ENCODE assay signal across 2 cellular contexts in the genomic region with DNA sequence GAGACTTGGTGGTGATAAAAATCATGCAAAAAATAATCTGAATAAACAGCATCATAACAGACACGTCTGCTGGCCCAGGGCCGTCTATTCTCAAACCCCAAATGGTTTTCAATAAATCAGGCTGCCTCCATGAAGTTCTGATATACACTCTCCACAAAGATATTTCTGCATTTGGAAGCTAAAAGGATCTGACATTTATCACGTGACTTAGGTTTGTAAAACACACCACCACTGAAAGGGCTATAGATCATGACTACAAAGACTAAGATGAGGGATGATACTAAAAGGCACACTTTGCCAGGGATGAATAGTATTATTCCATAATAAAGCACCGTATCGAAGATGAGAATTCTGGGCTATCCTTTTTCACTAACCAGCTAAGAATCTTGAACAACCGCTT.
TF ChIP-seq lines count a peak whose summit lies in the region.

No MANE protein-coding gene starts in this region.

TF ChIP-seq in HepG2, 621 proteins besides CTCF, POLR2A, EP300 and RAD21:
- peak; percentile 87 for TF ChIP-seq RAD51 (IDR thresholded peaks at IDR 0.05; ENCODE audit: borderline replicate concordance)
- TF ChIP-seq, protein P1, sequence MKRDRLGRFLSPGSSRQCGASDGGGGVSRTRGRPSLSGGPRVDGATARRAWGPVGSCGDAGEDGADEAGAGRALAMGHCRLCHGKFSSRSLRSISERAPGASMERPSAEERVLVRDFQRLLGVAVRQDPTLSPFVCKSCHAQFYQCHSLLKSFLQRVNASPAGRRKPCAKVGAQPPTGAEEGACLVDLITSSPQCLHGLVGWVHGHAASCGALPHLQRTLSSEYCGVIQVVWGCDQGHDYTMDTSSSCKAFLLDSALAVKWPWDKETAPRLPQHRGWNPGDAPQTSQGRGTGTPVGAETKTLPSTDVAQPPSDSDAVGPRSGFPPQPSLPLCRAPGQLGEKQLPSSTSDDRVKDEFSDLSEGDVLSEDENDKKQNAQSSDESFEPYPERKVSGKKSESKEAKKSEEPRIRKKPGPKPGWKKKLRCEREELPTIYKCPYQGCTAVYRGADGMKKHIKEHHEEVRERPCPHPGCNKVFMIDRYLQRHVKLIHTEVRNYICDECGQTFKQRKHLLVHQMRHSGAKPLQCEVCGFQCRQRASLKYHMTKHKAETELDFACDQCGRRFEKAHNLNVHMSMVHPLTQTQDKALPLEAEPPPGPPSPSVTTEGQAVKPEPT (CRISPR knock-in tag; IDR thresholded peaks at IDR 0.05; ENCODE audit: low read depth): no peak
- no peak for TF ChIP-seq PHF5A (CRISPR knock-in tag; IDR thresholded peaks at IDR 0.05; ENCODE audit: low read depth, unreplicated experiment)
- TF ChIP-seq FOXA1 (IDR thresholded peaks at IDR 0.05): no peak
- TF ChIP-seq FOXA1 (CRISPR knock-in tag; IDR thresholded peaks at IDR 0.05): no peak
- TF ChIP-seq, protein P2, sequence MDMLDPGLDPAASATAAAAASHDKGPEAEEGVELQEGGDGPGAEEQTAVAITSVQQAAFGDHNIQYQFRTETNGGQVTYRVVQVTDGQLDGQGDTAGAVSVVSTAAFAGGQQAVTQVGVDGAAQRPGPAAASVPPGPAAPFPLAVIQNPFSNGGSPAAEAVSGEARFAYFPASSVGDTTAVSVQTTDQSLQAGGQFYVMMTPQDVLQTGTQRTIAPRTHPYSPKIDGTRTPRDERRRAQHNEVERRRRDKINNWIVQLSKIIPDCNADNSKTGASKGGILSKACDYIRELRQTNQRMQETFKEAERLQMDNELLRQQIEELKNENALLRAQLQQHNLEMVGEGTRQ (IDR thresholded peaks at IDR 0.05; ENCODE audit: low read depth, low read length): peak; percentile 39; the same call in 1 of the 2 replicates
- TF ChIP-seq, protein P2 (CRISPR knock-in tag; IDR thresholded peaks at IDR 0.05; ENCODE audit: borderline replicate concordance): no peak
- no peak for TF ChIP-seq ZNF33B (CRISPR knock-in tag; IDR thresholded peaks at IDR 0.05)
- no peak for TF ChIP-seq RXRA (CRISPR knock-in tag; IDR thresholded peaks at IDR 0.05)
- TF ChIP-seq, protein P3, sequence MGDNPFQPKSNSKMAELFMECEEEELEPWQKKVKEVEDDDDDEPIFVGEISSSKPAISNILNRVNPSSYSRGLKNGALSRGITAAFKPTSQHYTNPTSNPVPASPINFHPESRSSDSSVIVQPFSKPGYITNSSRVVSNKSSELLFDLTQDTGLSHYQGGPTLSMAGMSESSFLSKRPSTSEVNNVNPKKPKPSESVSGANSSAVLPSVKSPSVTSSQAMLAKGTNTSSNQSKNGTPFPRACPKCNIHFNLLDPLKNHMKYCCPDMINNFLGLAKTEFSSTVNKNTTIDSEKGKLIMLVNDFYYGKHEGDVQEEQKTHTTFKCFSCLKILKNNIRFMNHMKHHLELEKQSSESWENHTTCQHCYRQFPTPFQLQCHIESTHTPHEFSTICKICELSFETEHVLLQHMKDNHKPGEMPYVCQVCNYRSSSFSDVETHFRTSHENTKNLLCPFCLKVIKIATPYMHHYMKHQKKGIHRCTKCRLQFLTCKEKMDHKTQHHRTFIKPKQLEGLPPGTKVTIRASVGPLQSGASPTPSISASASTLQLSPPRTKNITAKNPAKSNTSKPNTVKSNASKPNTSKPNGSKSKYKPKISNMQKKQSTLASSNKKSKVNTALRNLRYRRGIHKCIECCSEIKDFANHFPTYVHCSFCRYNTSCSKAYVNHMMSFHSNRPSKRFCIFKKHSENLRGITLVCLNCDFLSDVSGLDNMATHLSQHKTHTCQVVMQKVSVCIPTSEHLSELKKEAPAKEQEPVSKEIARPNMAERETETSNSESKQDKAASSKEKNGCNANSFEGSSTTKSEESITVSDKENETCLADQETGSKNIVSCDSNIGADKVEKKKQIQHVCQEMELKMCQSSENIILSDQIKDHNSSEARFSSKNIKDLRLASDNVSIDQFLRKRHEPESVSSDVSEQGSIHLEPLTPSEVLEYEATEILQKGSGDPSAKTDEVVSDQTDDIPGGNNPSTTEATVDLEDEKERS (CRISPR knock-in tag; IDR thresholded peaks at IDR 0.05): no peak
- TF ChIP-seq ZNF251 (CRISPR knock-in tag; IDR thresholded peaks at IDR 0.05): no peak
- no peak for TF ChIP-seq ZNF891 (CRISPR knock-in tag; IDR thresholded peaks at IDR 0.05)
- TF ChIP-seq KLF13 (CRISPR knock-in tag; IDR thresholded peaks at IDR 0.05): no peak
- TF ChIP-seq ZMAT3 (CRISPR knock-in tag; conservative IDR thresholded peaks at IDR 0.05): no peak
- no peak for TF ChIP-seq ZNF781 (CRISPR knock-in tag; IDR thresholded peaks at IDR 0.05; ENCODE audit: borderline replicate concordance, not compliant biosample characterization)
- no peak for TF ChIP-seq ZNF549 (CRISPR knock-in tag; IDR thresholded peaks at IDR 0.05)

TF ChIP-seq in GM12878, 131 proteins besides CTCF, POLR2A, EP300 and RAD21:
- TF ChIP-seq GABPA (IDR thresholded peaks at IDR 0.05; ENCODE audit: low read depth) (no peak), RAD51 (IDR thresholded peaks at IDR 0.05) (peak; percentile 57; the same call in 1 of the 2 replicates)
